ENCODE assay signal across 8 cellular contexts in genomic region chr4:27692098-27692679, GRCh38.
DNase-seq lines count a peak whose midpoint lies in the region; ATAC-seq and TF ChIP-seq lines count a peak whose summit lies in the region.

No MANE protein-coding gene starts in this region.

- peak; percentile 85 for ATAC-seq in GM18907 (IDR thresholded peaks at IDR 0.05; ENCODE audit: unreplicated experiment)
- ATAC-seq in HG03103 (IDR thresholded peaks at IDR 0.05; ENCODE audit: low read depth, unreplicated experiment): peak; percentile 89
- ATAC-seq in stimulated activated naive B cell treated with anti-CD40 and anti-IgM and Interleukin-4, amounts not matched to agents 10 μg/mL and 1 μg/mL and 100 μg/mL, for 72 hours (replicated peaks): peak; percentile 52 to 66

- TF ChIP-seq CTCF in epithelial cell of esophagus (IDR thresholded peaks at IDR 0.05; ENCODE audit: insufficient read depth, low read depth, low read length, missing control alignments): peak; percentile 73

- peaks cover 0 to 6% of the 10 kb centered on the region in 2 donors for H3K27me3 Mint-ChIP-seq in stimulated activated naive B cell treated with anti-CD40 and anti-IgM and Interleukin-4, amounts not matched to agents 10 μg/mL and 1 μg/mL and 100 μg/mL, for 72 hours
- peaks cover 0 to 2% (median 0%) of the 10 kb centered on the region in 3 donors for H3K27me3 Mint-ChIP-seq in immature natural killer cell (ENCODE audit: low read depth in 3 of 3)

- no peak overlapping the region for H3K4me3 Mint-ChIP-seq in stimulated activated naive B cell treated with anti-CD40 and anti-IgM and Interleukin-4, amounts not matched to agents 10 μg/mL and 1 μg/mL and 100 μg/mL, for 72 hours
- H3K4me3 Mint-ChIP-seq in immature natural killer cell: no peak overlapping the region

- H3K9me3 Mint-ChIP-seq in stimulated activated naive B cell treated with anti-CD40 and anti-IgM and Interleukin-4, amounts not matched to agents 10 μg/mL and 1 μg/mL and 100 μg/mL, for 72 hours: no peaks in the 10 kb centered on the region
- H3K9me3 Mint-ChIP-seq in immature natural killer cell: peaks cover 4 to 44% (median 9%) of the 10 kb centered on the region in 6 donors

- H3K4me1 Mint-ChIP-seq in stimulated activated naive B cell treated with anti-CD40 and anti-IgM and Interleukin-4, amounts not matched to agents 10 μg/mL and 1 μg/mL and 100 μg/mL, for 72 hours: no peaks in the 10 kb centered on the region
- H3K4me1 Mint-ChIP-seq in immature natural killer cell: no peaks in the 10 kb centered on the region

- peak; percentile 33 for DNase-seq in COR-L47 (lab: John Stamatoyannopoulos, UW)
- DNase-seq in NCI-H82 treated with DMSO at 0.1 percent for 48 hours (lab: John Stamatoyannopoulos, UW; ENCODE audit: unreplicated experiment): peak; percentile 2
- DNase-seq in epithelial cell of esophagus (ENCODE audit: low read depth): peak; percentile 81
- no peak for DNase-seq in stimulated activated naive B cell treated with anti-CD40 and anti-IgM and Interleukin-4, amounts not matched to agents 10 μg/mL and 1 μg/mL and 100 μg/mL, for 72 hours
- no peak for DNase-seq in immature natural killer cell
- no peak for DNase-seq in stimulated activated naive CD4-positive, alpha-beta T cell (lab: John Stamatoyannopoulos, UW)

- no peak overlapping the region for H3K4me3 ChIP-seq in epithelial cell of esophagus (ENCODE audit: low read length)

- no peaks in the 10 kb centered on the region for H3K36me3 Mint-ChIP-seq in stimulated activated naive B cell treated with anti-CD40 and anti-IgM and Interleukin-4, amounts not matched to agents 10 μg/mL and 1 μg/mL and 100 μg/mL, for 72 hours
- H3K36me3 Mint-ChIP-seq in immature natural killer cell: no peaks in the 10 kb centered on the region

- no peak overlapping the region for H3K27ac Mint-ChIP-seq in stimulated activated naive B cell treated with anti-CD40 and anti-IgM and Interleukin-4, amounts not matched to agents 10 μg/mL and 1 μg/mL and 100 μg/mL, for 72 hours
- no peak overlapping the region for H3K27ac Mint-ChIP-seq in immature natural killer cell

Comparison
In these comparisons a context has a peak if more than half of its experiments do, and no peak if none do; other contexts are left out.
1. DNase-seq: peak in COR-L47 (single experiment), NCI-H82 treated with DMSO at 0.1 percent for 48 hours (single experiment) and epithelial cell of esophagus (single experiment); none in stimulated activated naive B cell treated with anti-CD40 and anti-IgM and Interleukin-4, amounts not matched to agents 10 μg/mL and 1 μg/mL and 100 μg/mL, for 72 hours (single experiment), immature natural killer cell (0 of 3) and stimulated activated naive CD4-positive, alpha-beta T cell (0 of 6).
2. Peak in every context shown above with its lines, with median percentiles within 50 percentile points of each other: ATAC-seq.